27 cellular contexts compared by ENCODE assay signal in genomic region chr2:4561206-4561605, GRCh38.
"Had no signal": no experiment of that assay in that cellular context is flagged by ENCODE, and none has a peak within 500 bp of the region (broad histone marks: within the 10 kb centered on the region; RNA-seq: fewer than 3 reads in every experiment).

No MANE protein-coding gene starts in this region.

- H3K4me3 ChIP-seq: coronary artery, esophagus muscularis mucosa, neural progenitor cell, right lobe of liver, thoracic aorta, tibial nerve, upper lobe of left lung had no signal

- H3K9me3 ChIP-seq: esophagus muscularis mucosa, right lobe of liver, thoracic aorta, upper lobe of left lung had no signal

- H3K4me1 Mint-ChIP-seq: immature natural killer cell; mesothelial cell of epicardium; naive thymus-derived CD4-positive, alpha-beta T cell; nephron; stimulated activated naive B cell treated with anti-CD40 and anti-IgM and Interleukin-4, amounts not matched to agents 10 μg/mL and 1 μg/mL and 100 μg/mL, for 72 hours had no signal

- H3K27me3 Mint-ChIP-seq: naive thymus-derived CD4-positive, alpha-beta T cell; progenitor cell of endocrine pancreas; stimulated activated naive B cell treated with anti-CD40 and anti-IgM and Interleukin-4, amounts not matched to agents 10 μg/mL and 1 μg/mL and 100 μg/mL, for 72 hours; stimulated activated naive CD8-positive, alpha-beta T cell treated with anti-CD3 and anti-CD28 coated beads, Interleukin-15, Interleukin-2, amounts not matched to agents 100 ng/mL and 50 ng/mL, for 24 hours had no signal

- ATAC-seq: foreskin keratinocyte; left colon; left ventricle myocardium superior; naive thymus-derived CD4-positive, alpha-beta T cell; right lobe of liver; stimulated activated naive B cell treated with anti-CD40 and anti-IgM and Interleukin-4, amounts not matched to agents 10 μg/mL and 1 μg/mL and 100 μg/mL, for 72 hours had no signal

- DNase-seq: dermis blood vessel endothelial cell; effector memory CD4-positive, alpha-beta T cell; foreskin keratinocyte; hypothalamus; immature natural killer cell; islet precursor cell; kidney glomerular epithelial cell; left colon; left ventricle myocardium superior; mesenchymal stem cell; naive thymus-derived CD4-positive, alpha-beta T cell; right lobe of liver; small intestine; stimulated activated CD4-positive, alpha-beta T cell treated with anti-CD3 and anti-CD28 coated beads, Interleukin-15, amount 100 ng/mL, for 24 hours; stimulated activated CD4-positive, alpha-beta T cell treated with anti-CD3 and anti-CD28 coated beads, Interleukin-2, amount 100 ng/mL, for 48 hours; stimulated activated naive B cell treated with anti-CD40 and anti-IgM and Interleukin-4, amounts not matched to agents 10 μg/mL and 1 μg/mL and 100 μg/mL, for 72 hours; upper lobe of left lung had no signal

- H3K4me3 Mint-ChIP-seq: immature natural killer cell; mesothelial cell of epicardium; naive thymus-derived CD4-positive, alpha-beta T cell; nephron; neural progenitor cell; stimulated activated naive B cell treated with anti-CD40 and anti-IgM and Interleukin-4, amounts not matched to agents 10 μg/mL and 1 μg/mL and 100 μg/mL, for 72 hours; stimulated activated naive CD8-positive, alpha-beta T cell treated with anti-CD3 and anti-CD28 coated beads, Interleukin-15, Interleukin-2, amounts not matched to agents 100 ng/mL and 50 ng/mL, for 24 hours had no signal

- H3K36me3 Mint-ChIP-seq: immature natural killer cell; mesothelial cell of epicardium; neural progenitor cell; stimulated activated naive B cell treated with anti-CD40 and anti-IgM and Interleukin-4, amounts not matched to agents 10 μg/mL and 1 μg/mL and 100 μg/mL, for 72 hours had no signal

- H3K4me2 ChIP-seq: neural progenitor cell had no signal

- H3K36me3 ChIP-seq: esophagus muscularis mucosa, neural progenitor cell, right lobe of liver, thoracic aorta, tibial nerve, upper lobe of left lung had no signal

- H3K4me1 ChIP-seq: esophagus muscularis mucosa, foreskin keratinocyte, parathyroid adenoma, right lobe of liver, tibial nerve, upper lobe of left lung had no signal

- H3K27ac ChIP-seq: coronary artery, esophagus muscularis mucosa, foreskin keratinocyte, neural progenitor cell, parathyroid adenoma, right lobe of liver, thoracic aorta, tibial nerve, upper lobe of left lung had no signal

- H3K27me3 ChIP-seq: esophagus muscularis mucosa, foreskin keratinocyte, neural progenitor cell, right lobe of liver, tibial nerve, upper lobe of left lung had no signal

- H3K9ac ChIP-seq: neural progenitor cell, parathyroid adenoma had no signal

- H3K27ac Mint-ChIP-seq: immature natural killer cell; mesothelial cell of epicardium; naive thymus-derived CD4-positive, alpha-beta T cell; nephron; neural progenitor cell; progenitor cell of endocrine pancreas; stimulated activated naive B cell treated with anti-CD40 and anti-IgM and Interleukin-4, amounts not matched to agents 10 μg/mL and 1 μg/mL and 100 μg/mL, for 72 hours; stimulated activated naive CD8-positive, alpha-beta T cell treated with anti-CD3 and anti-CD28 coated beads, Interleukin-15, Interleukin-2, amounts not matched to agents 100 ng/mL and 50 ng/mL, for 24 hours had no signal
